Comparison of ENCODE assay signal across 19 cellular contexts in the genomic region with DNA sequence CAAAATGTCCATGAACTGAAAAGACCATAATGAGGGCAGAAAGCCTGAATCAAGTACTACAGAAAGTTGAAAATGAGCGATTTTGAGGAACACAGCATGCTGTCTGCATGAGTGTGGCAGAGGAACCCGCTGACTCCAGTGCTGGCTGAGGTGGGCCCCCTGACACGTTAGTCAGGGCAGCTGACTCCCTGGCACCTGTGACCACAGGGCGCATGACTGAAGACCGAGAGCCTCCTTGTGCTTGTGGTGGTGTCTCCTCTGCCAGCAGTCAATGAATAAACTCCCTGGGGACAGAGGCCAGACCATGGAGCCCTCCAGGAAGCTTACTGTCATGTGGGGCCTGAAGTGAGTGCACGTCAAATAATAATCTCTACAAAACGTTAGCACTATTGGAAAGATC. TPM values are rescaled to one million over a fixed set of nuclear protein-coding genes. Genes with fewer than 3 reads are reported as not detected.
"Had no signal": no experiment of that assay in that cellular context is flagged by ENCODE, and none has a peak within 500 bp of the region (broad histone marks: within the 10 kb centered on the region; RNA-seq: fewer than 3 reads in every experiment).

No MANE protein-coding gene starts in this region.

- H3K36me3 ChIP-seq: ascending aorta, gastrocnemius medialis, heart right ventricle, left ventricle myocardium inferior, tibial nerve had no signal

- ATAC-seq: gastrocnemius medialis; heart right ventricle; right cardiac atrium; stimulated activated memory B cell treated with anti-CD40 and anti-IgM and Interleukin-4, amounts not matched to agents 10 μg/mL and 1 μg/mL and 100 μg/mL, for 72 hours had no signal

- H3K27me3 ChIP-seq: ascending aorta, tibial nerve had no signal

- H3K9me3 ChIP-seq: ascending aorta, gastrocnemius medialis, heart right ventricle, left ventricle myocardium inferior, tibial nerve had no signal

- H3K4me3 ChIP-seq: ascending aorta, gastrocnemius medialis, heart right ventricle, left ventricle myocardium inferior, smooth muscle cell, tibial nerve had no signal

- H3K27ac ChIP-seq: ascending aorta, gastrocnemius medialis, heart right ventricle, left ventricle myocardium inferior, parathyroid adenoma, tibial nerve had no signal

- H3K4me1 ChIP-seq: ascending aorta, gastrocnemius medialis, heart right ventricle, left ventricle myocardium inferior, parathyroid adenoma, tibial nerve had no signal

- DNase-seq: activated CD4-positive, alpha-beta T cell treated with anti-CD3 and anti-CD28 coated beads for 1 hour; activated naive CD4-positive, alpha-beta T cell; effector CD4-positive, alpha-beta T cell; gastrocnemius medialis; heart right ventricle; left ventricle myocardium inferior; naive B cell; right cardiac atrium; T-helper 9 cell had no signal

RNA-seq across cellular contexts. Expression of gene VSTM2B, which starts 38.4 kb away (rescaled TPM):
- total RNA-seq: activated T-helper 1 cell treated with anti-CD3 and anti-CD28 coated beads, Interleukin-12 subunit alpha, Interleukin-12 subunit beta, Interleukin-2, Interleukin-4 antibody, amounts not matched to agents 30 ng/mL and 10 ng/mL and 1 ng/mL, durations not matched to agents 14 hours and 24 hours and 36 hours; ascending aorta; bronchial epithelial cell; gastrocnemius medialis; heart right ventricle; left ventricle myocardium inferior; mesothelial cell of epicardium; right cardiac atrium; smooth muscle cell; subcutaneous adipose tissue; tibial nerve had no signal
- polyA plus RNA-seq: heart right ventricle, keratinocyte, right cardiac atrium, smooth muscle cell had no signal
